Comparison of ENCODE assay signal across 8 cellular contexts in genomic region chr12:50637870-50638481, GRCh38.
DNase-seq lines count a peak whose midpoint lies in the region; ATAC-seq, FAIRE-seq and TF ChIP-seq lines count a peak whose summit lies in the region.

No MANE protein-coding gene starts in this region.

- no peaks in the 10 kb centered on the region for H3K9me3 ChIP-seq in KOPT-K1 (ENCODE audit: insufficient read depth, low read length, poor library complexity, severe bottlenecking)

- peaks cover 43% of the 10 kb centered on the region for H3K4me1 Mint-ChIP-seq in nephron progenitor cell

- no peaks in the 10 kb centered on the region for H3K9me3 Mint-ChIP-seq in nephron progenitor cell

- DNase-seq in DMS 273 (lab: John Stamatoyannopoulos, UW; ENCODE audit: unreplicated experiment) (peak; percentile 56), DMS 273 treated with DMSO at 0.1 percent for 48 hours (lab: John Stamatoyannopoulos, UW) (no peak), SK-MEL-5 (ENCODE audit: low read depth, low spot score) (peak; percentile 67), epithelial cell of esophagus (ENCODE audit: low read depth) (peak; percentile 58), nephron progenitor cell (no peak), urothelium cell line (ENCODE audit: low spot score) (no peak)

- H3K36me3 Mint-ChIP-seq in nephron progenitor cell (ENCODE audit: low read depth): peaks cover 10% of the 10 kb centered on the region

- no peaks in the 10 kb centered on the region for H3K27me3 Mint-ChIP-seq in nephron progenitor cell (ENCODE audit: low read depth, poor library complexity)

- peak; percentile 53 for TF ChIP-seq CTCF in epithelial cell of esophagus (IDR thresholded peaks at IDR 0.05; ENCODE audit: insufficient read depth, low read depth, low read length, missing control alignments)
- TF ChIP-seq CTCF in nephron progenitor cell (IDR thresholded peaks at IDR 0.05): peak; percentile 66

- no peaks in the 10 kb centered on the region for H3K36me3 ChIP-seq in KOPT-K1 (ENCODE audit: insufficient read depth, low read length)

- FAIRE-seq in urothelium cell line (lab: Jason Lieb, UNC): no peak

- H3K27ac ChIP-seq in KOPT-K1 (ENCODE audit: low read depth, low read length, poor library complexity, severe bottlenecking): peak overlapping the region; percentile 4

- no peak overlapping the region for H3K4me3 ChIP-seq in epithelial cell of esophagus (ENCODE audit: low read length)

- no peak overlapping the region for H3K27ac Mint-ChIP-seq in nephron progenitor cell

- H3K4me3 Mint-ChIP-seq in nephron progenitor cell: no peak overlapping the region

- ATAC-seq in HG03565 (IDR thresholded peaks at IDR 0.05; ENCODE audit: unreplicated experiment): no peak

- in situ Hi-C loops in SK-MEL-5 (cut with HindIII; ENCODE audit: low pct_unique_long_range_greater_than_20kb, low sequenced_read_pairs): no loop called here

Comparison
In these comparisons a context has a peak if more than half of its experiments do, and no peak if none do; other contexts are left out.
1. DNase-seq: peak in DMS 273 (single experiment), SK-MEL-5 (single experiment) and epithelial cell of esophagus (single experiment); none in DMS 273 treated with DMSO at 0.1 percent for 48 hours (single experiment), nephron progenitor cell (single experiment) and urothelium cell line (single experiment).